ENCODE assay signal across 1 cellular context in the genomic region with DNA sequence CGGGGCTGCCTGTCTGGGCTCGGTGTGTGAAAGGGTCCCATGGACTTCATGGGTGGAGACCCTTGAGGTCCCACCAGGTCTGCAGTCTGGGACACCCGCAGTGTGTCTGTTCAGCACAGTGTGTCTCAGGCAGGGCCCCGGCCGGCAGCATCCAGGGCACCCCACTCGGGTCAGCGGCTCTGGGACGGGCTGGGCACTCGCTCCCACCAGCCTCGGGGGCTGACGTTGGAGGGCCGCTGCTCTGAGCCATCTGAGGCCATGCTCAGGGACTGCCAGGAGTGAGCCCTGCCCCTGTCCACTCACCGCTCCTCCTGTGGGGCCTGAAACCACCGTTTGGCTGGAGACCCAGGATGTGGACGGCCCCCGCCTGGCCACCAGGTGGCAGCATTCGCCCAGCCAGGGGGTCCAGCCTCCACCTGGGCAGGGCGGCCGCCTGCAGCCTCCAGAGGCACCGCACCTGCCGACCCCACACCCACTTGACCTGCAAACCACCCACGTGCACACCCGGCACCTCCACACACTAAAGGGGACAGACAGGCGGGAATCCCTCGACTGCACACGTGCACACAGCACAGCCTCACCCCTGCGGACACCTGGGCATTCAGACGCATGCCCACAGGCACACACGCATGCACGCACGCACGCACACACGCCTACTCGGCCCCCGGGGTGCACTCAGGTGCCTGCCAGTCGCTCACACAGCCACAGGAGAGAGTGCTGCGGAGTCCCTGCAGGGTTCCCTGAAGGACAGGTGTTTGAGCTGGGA.
TF ChIP-seq lines count a peak whose summit lies in the region.

No MANE protein-coding gene starts in this region.

TF ChIP-seq in HepG2, 621 proteins besides CTCF, POLR2A, EP300 and RAD21 (continued from another document and continues in another):
- TF ChIP-seq, protein P1, sequence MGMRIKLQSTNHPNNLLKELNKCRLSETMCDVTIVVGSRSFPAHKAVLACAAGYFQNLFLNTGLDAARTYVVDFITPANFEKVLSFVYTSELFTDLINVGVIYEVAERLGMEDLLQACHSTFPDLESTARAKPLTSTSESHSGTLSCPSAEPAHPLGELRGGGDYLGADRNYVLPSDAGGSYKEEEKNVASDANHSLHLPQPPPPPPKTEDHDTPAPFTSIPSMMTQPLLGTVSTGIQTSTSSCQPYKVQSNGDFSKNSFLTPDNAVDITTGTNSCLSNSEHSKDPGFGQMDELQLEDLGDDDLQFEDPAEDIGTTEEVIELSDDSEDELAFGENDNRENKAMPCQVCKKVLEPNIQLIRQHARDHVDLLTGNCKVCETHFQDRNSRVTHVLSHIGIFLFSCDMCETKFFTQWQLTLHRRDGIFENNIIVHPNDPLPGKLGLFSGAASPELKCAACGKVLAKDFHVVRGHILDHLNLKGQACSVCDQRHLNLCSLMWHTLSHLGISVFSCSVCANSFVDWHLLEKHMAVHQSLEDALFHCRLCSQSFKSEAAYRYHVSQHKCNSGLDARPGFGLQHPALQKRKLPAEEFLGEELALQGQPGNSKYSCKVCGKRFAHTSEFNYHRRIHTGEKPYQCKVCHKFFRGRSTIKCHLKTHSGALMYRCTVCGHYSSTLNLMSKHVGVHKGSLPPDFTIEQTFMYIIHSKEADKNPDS (CRISPR knock-in tag; IDR thresholded peaks at IDR 0.05): peak; percentile 38; the same call in 1 of the 2 replicates
- TF ChIP-seq EZH2 (conservative IDR thresholded peaks at IDR 0.05; ENCODE audit: low read depth, low read length) (no peak), ZMYM3 (CRISPR knock-in tag; IDR thresholded peaks at IDR 0.05) (no peak), CBX1 (IDR thresholded peaks at IDR 0.05; ENCODE audit: low read depth) (no peak), ZNF180 (CRISPR knock-in tag; IDR thresholded peaks at IDR 0.05; ENCODE audit: borderline replicate concordance, low read depth) (0 out of 2 replicates have a peak, but pooled peaks have one; percentile 31), ZNF253 (CRISPR knock-in tag; IDR thresholded peaks at IDR 0.05; ENCODE audit: borderline replicate concordance) (no peak), REPIN1 (CRISPR knock-in tag; IDR thresholded peaks at IDR 0.05; ENCODE audit: borderline replicate concordance, low read depth) (peak; percentile 88; the same call in 1 of the 2 replicates), ZEB1 (IDR thresholded peaks at IDR 0.05; ENCODE audit: insufficient replicate concordance, low read depth) (no peak), MIER2 (CRISPR knock-in tag; IDR thresholded peaks at IDR 0.05) (peak; percentile 84; the same call in 1 of the 2 replicates), ZNF552 (CRISPR knock-in tag; IDR thresholded peaks at IDR 0.05; ENCODE audit: borderline replicate concordance) (0 out of 2 replicates have a peak, but pooled peaks have one; percentile 51), ATM (IDR thresholded peaks at IDR 0.05; ENCODE audit: borderline replicate concordance) (no peak), ZNF83 (CRISPR knock-in tag; IDR thresholded peaks at IDR 0.05; ENCODE audit: borderline replicate concordance) (no peak), ZNF33B (CRISPR knock-in tag; IDR thresholded peaks at IDR 0.05) (peak; percentile 80), ZNF567 (CRISPR knock-in tag; IDR thresholded peaks at IDR 0.05; ENCODE audit: borderline replicate concordance) (no peak), FOXJ3 (CRISPR knock-in tag; IDR thresholded peaks at IDR 0.05; ENCODE audit: borderline replicate concordance) (no peak), ZNF558 (CRISPR knock-in tag; IDR thresholded peaks at IDR 0.05; ENCODE audit: borderline replicate concordance) (peak; percentile 43; the same call in 1 of the 2 replicates), CHD4 (IDR thresholded peaks at IDR 0.05; ENCODE audit: borderline replicate concordance, low read length) (no peak), MED8 (CRISPR knock-in tag; IDR thresholded peaks at IDR 0.05; ENCODE audit: insufficient replicate concordance) (no peak), RFX1 (IDR thresholded peaks at IDR 0.05) (no peak), ZNF329 (CRISPR knock-in tag; IDR thresholded peaks at IDR 0.05; ENCODE audit: low read depth) (no peak), ZNF496 (CRISPR knock-in tag; IDR thresholded peaks at IDR 0.05; ENCODE audit: insufficient replicate concordance) (no peak), ZNF629 (CRISPR knock-in tag; conservative IDR thresholded peaks at IDR 0.05) (no peak; the same call in 1 of the 2 replicates), DMAP1 (CRISPR knock-in tag; IDR thresholded peaks at IDR 0.05) (no peak), TBL1XR1 (IDR thresholded peaks at IDR 0.05; ENCODE audit: borderline replicate concordance, low read length, partially characterized antibody) (no peak), FOSL2 (CRISPR knock-in tag; IDR thresholded peaks at IDR 0.05) (peak; percentile 26), HMG20B (CRISPR knock-in tag; conservative IDR thresholded peaks at IDR 0.05) (no peak; the same call in 1 of the 2 replicates), ZBTB3 (CRISPR knock-in tag; IDR thresholded peaks at IDR 0.05; ENCODE audit: borderline replicate concordance, low read depth) (no peak)
- TF ChIP-seq, protein P2, sequence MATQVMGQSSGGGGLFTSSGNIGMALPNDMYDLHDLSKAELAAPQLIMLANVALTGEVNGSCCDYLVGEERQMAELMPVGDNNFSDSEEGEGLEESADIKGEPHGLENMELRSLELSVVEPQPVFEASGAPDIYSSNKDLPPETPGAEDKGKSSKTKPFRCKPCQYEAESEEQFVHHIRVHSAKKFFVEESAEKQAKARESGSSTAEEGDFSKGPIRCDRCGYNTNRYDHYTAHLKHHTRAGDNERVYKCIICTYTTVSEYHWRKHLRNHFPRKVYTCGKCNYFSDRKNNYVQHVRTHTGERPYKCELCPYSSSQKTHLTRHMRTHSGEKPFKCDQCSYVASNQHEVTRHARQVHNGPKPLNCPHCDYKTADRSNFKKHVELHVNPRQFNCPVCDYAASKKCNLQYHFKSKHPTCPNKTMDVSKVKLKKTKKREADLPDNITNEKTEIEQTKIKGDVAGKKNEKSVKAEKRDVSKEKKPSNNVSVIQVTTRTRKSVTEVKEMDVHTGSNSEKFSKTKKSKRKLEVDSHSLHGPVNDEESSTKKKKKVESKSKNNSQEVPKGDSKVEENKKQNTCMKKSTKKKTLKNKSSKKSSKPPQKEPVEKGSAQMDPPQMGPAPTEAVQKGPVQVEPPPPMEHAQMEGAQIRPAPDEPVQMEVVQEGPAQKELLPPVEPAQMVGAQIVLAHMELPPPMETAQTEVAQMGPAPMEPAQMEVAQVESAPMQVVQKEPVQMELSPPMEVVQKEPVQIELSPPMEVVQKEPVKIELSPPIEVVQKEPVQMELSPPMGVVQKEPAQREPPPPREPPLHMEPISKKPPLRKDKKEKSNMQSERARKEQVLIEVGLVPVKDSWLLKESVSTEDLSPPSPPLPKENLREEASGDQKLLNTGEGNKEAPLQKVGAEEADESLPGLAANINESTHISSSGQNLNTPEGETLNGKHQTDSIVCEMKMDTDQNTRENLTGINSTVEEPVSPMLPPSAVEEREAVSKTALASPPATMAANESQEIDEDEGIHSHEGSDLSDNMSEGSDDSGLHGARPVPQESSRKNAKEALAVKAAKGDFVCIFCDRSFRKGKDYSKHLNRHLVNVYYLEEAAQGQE (IDR thresholded peaks at IDR 0.05; ENCODE audit: borderline replicate concordance in 1 of 2, low read depth in 1 of 2, low read length in 2 of 2): no peak
- TF ChIP-seq, protein P3, sequence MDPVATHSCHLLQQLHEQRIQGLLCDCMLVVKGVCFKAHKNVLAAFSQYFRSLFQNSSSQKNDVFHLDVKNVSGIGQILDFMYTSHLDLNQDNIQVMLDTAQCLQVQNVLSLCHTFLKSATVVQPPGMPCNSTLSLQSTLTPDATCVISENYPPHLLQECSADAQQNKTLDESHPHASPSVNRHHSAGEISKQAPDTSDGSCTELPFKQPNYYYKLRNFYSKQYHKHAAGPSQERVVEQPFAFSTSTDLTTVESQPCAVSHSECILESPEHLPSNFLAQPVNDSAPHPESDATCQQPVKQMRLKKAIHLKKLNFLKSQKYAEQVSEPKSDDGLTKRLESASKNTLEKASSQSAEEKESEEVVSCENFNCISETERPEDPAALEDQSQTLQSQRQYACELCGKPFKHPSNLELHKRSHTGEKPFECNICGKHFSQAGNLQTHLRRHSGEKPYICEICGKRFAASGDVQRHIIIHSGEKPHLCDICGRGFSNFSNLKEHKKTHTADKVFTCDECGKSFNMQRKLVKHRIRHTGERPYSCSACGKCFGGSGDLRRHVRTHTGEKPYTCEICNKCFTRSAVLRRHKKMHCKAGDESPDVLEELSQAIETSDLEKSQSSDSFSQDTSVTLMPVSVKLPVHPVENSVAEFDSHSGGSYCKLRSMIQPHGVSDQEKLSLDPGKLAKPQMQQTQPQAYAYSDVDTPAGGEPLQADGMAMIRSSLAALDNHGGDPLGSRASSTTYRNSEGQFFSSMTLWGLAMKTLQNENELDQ (CRISPR knock-in tag; IDR thresholded peaks at IDR 0.05; ENCODE audit: borderline replicate concordance): no peak
- TF ChIP-seq, protein P4, sequence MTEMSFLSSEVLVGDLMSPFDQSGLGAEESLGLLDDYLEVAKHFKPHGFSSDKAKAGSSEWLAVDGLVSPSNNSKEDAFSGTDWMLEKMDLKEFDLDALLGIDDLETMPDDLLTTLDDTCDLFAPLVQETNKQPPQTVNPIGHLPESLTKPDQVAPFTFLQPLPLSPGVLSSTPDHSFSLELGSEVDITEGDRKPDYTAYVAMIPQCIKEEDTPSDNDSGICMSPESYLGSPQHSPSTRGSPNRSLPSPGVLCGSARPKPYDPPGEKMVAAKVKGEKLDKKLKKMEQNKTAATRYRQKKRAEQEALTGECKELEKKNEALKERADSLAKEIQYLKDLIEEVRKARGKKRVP (CRISPR knock-in tag; IDR thresholded peaks at IDR 0.05): no peak
- TF ChIP-seq, protein P5, sequence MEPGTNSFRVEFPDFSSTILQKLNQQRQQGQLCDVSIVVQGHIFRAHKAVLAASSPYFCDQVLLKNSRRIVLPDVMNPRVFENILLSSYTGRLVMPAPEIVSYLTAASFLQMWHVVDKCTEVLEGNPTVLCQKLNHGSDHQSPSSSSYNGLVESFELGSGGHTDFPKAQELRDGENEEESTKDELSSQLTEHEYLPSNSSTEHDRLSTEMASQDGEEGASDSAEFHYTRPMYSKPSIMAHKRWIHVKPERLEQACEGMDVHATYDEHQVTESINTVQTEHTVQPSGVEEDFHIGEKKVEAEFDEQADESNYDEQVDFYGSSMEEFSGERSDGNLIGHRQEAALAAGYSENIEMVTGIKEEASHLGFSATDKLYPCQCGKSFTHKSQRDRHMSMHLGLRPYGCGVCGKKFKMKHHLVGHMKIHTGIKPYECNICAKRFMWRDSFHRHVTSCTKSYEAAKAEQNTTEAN (CRISPR knock-in tag; conservative IDR thresholded peaks at IDR 0.05): no peak
- TF ChIP-seq, protein P6, sequence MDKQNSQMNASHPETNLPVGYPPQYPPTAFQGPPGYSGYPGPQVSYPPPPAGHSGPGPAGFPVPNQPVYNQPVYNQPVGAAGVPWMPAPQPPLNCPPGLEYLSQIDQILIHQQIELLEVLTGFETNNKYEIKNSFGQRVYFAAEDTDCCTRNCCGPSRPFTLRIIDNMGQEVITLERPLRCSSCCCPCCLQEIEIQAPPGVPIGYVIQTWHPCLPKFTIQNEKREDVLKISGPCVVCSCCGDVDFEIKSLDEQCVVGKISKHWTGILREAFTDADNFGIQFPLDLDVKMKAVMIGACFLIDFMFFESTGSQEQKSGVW (CRISPR knock-in tag; IDR thresholded peaks at IDR 0.05; ENCODE audit: borderline replicate concordance): no peak
- TF ChIP-seq, protein P7, sequence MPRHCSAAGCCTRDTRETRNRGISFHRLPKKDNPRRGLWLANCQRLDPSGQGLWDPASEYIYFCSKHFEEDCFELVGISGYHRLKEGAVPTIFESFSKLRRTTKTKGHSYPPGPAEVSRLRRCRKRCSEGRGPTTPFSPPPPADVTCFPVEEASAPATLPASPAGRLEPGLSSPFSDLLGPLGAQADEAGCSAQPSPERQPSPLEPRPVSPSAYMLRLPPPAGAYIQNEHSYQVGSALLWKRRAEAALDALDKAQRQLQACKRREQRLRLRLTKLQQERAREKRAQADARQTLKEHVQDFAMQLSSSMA (CRISPR knock-in tag; IDR thresholded peaks at IDR 0.05): peak; percentile 61; the same call in 1 of the 2 replicates
- TF ChIP-seq, protein P8, sequence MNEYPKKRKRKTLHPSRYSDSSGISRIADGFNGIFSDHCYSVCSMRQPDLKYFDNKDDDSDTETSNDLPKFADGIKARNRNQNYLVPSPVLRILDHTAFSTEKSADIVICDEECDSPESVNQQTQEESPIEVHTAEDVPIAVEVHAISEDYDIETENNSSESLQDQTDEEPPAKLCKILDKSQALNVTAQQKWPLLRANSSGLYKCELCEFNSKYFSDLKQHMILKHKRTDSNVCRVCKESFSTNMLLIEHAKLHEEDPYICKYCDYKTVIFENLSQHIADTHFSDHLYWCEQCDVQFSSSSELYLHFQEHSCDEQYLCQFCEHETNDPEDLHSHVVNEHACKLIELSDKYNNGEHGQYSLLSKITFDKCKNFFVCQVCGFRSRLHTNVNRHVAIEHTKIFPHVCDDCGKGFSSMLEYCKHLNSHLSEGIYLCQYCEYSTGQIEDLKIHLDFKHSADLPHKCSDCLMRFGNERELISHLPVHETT (CRISPR knock-in tag; conservative IDR thresholded peaks at IDR 0.05): no peak
- TF ChIP-seq, protein P9, sequence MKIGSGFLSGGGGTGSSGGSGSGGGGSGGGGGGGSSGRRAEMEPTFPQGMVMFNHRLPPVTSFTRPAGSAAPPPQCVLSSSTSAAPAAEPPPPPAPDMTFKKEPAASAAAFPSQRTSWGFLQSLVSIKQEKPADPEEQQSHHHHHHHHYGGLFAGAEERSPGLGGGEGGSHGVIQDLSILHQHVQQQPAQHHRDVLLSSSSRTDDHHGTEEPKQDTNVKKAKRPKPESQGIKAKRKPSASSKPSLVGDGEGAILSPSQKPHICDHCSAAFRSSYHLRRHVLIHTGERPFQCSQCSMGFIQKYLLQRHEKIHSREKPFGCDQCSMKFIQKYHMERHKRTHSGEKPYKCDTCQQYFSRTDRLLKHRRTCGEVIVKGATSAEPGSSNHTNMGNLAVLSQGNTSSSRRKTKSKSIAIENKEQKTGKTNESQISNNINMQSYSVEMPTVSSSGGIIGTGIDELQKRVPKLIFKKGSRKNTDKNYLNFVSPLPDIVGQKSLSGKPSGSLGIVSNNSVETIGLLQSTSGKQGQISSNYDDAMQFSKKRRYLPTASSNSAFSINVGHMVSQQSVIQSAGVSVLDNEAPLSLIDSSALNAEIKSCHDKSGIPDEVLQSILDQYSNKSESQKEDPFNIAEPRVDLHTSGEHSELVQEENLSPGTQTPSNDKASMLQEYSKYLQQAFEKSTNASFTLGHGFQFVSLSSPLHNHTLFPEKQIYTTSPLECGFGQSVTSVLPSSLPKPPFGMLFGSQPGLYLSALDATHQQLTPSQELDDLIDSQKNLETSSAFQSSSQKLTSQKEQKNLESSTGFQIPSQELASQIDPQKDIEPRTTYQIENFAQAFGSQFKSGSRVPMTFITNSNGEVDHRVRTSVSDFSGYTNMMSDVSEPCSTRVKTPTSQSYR (CRISPR knock-in tag; IDR thresholded peaks at IDR 0.05; ENCODE audit: borderline replicate concordance): no peak
- TF ChIP-seq, protein P10, sequence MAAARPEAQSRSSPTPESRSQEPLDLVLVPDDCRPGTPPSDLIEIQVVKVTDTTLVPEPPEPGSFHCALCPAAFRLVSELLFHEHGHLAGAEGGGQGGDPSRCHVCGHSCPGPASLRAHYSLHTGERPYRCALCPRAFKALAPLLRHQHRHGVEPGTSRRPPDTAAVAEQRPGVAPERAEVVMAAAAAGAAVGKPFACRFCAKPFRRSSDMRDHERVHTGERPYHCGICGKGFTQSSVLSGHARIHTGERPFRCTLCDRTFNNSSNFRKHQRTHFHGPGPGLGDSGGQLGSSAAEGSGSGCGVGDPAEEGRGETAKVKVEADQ (CRISPR knock-in tag; IDR thresholded peaks at IDR 0.05; ENCODE audit: borderline replicate concordance): peak; percentile 85
